16 cellular contexts compared by ENCODE assay signal in genomic region chr2:120209427-120210233, GRCh38. TPM values are rescaled to one million over a fixed set of nuclear protein-coding genes. Genes with fewer than 3 reads are reported as not detected.
DNase-seq lines count a peak whose midpoint lies in the region; ATAC-seq and TF ChIP-seq lines count a peak whose summit lies in the region.
"Had no signal": no experiment of that assay in that cellular context is flagged by ENCODE, and none has a peak within 500 bp of the region (broad histone marks: within the 10 kb centered on the region; RNA-seq: fewer than 3 reads in every experiment).

No MANE protein-coding gene starts in this region.

- CTCF ChIA-PET in activated CD4-positive, alpha-beta memory T cell treated with anti-CD3 and anti-CD28 coated beads, Interleukin-2, amount 10 ng/mL, durations not matched to agents 7 days and 5 days (lab: Charles Lee) = interaction anchor here (0.8 to 2.3 kb wide), 8 partner anchors 9 to 103 kb away, joined by 3 to 10 read pairs (median 4); no protein-coding TSS in a partner anchor

- H3K27me3 ChIP-seq in left ventricle myocardium inferior (ENCODE audit: low read depth) (no peaks in the 10 kb centered on the region), upper lobe of right lung (no peaks in the 10 kb centered on the region), neural progenitor cell (no peaks in the 10 kb centered on the region)

- H3F3A ChIP-seq in neural progenitor cell (ENCODE audit: low read depth) = peaks cover 3% of the 10 kb centered on the region

- H3K4me3 Mint-ChIP-seq in activated CD4-positive, alpha-beta memory T cell treated with anti-CD3 and anti-CD28 coated beads, Interleukin-2, amount 10 ng/mL, durations not matched to agents 7 days and 5 days = no peak overlapping the region
- H3K4me3 Mint-ChIP-seq in immature natural killer cell (peak overlapping the region in 3 of 5 donors; percentile 34 to 55 (median 53)), neural progenitor cell (no peak overlapping the region)

- no peaks in the 10 kb centered on the region for H3K36me3 ChIP-seq in left ventricle myocardium inferior
- no peaks in the 10 kb centered on the region for H3K36me3 ChIP-seq in upper lobe of right lung
- no peaks in the 10 kb centered on the region for H3K36me3 ChIP-seq in neural progenitor cell

- H3K4me2 ChIP-seq in neural progenitor cell = no peak overlapping the region

- no peak overlapping the region for H2AFZ ChIP-seq in neural progenitor cell (replicated peaks)

- no peak overlapping the region for H3K27ac ChIP-seq in left ventricle myocardium inferior (replicated peaks)
- no peak overlapping the region for H3K27ac ChIP-seq in upper lobe of right lung
- H3K27ac ChIP-seq in neural progenitor cell = no peak overlapping the region
- H3K27ac ChIP-seq: SK-N-MC had no signal

- H3K9me3 ChIP-seq in left ventricle myocardium inferior (replicated peaks) (no peaks in the 10 kb centered on the region), upper lobe of right lung (no peaks in the 10 kb centered on the region), neural progenitor cell (ENCODE audit: low read depth) (no peaks in the 10 kb centered on the region)

- POLR2A ChIA-PET in activated CD4-positive, alpha-beta memory T cell treated with anti-CD3 and anti-CD28 coated beads, Interleukin-2, amount 10 ng/mL, durations not matched to agents 7 days and 5 days (lab: Charles Lee) = interaction anchor here (1.0 to 3.3 kb wide), 5 partner anchors 13 to 33 kb away, joined by 4 to 17 read pairs (median 6); partner anchors contain the start of gene TMEM185B

- DNase-seq in Right ventricle myocardium superior = no peak
- DNase-seq in left ventricle myocardium inferior = no peak
- no peak for DNase-seq in activated CD4-positive, alpha-beta memory T cell treated with anti-CD3 and anti-CD28 coated beads, Interleukin-2, amount 10 ng/mL, durations not matched to agents 7 days and 5 days
- no peak for DNase-seq in immature natural killer cell
- no peak for DNase-seq in upper lobe of right lung
- no peak for DNase-seq in DMS79 (lab: John Stamatoyannopoulos, UW)
- DNase-seq in neural progenitor cell (ENCODE audit: low spot score) = no peak
- DNase-seq in SK-N-DZ (ENCODE audit: low spot score) = no peak
- DNase-seq: activated effector memory CD4-positive, alpha-beta T cell treated with Interleukin-2 at 50 U/mL for 16 hours; DMS53; glutamatergic neuron; NCI-H2081; NCI-H524 treated with DMSO at 0.1 percent for 48 hours; stimulated activated CD4-positive, alpha-beta T cell treated with anti-CD3 and anti-CD28 coated beads, Interleukin-4, amount 100 ng/mL, for 1 hour; stimulated activated CD8-positive, alpha-beta memory T cell treated with anti-CD3 and anti-CD28 coated beads, Interleukin-4, amount 100 ng/mL, for 48 hours had no signal

- no peaks in the 10 kb centered on the region for H3K9me3 Mint-ChIP-seq in activated CD4-positive, alpha-beta memory T cell treated with anti-CD3 and anti-CD28 coated beads, Interleukin-2, amount 10 ng/mL, durations not matched to agents 7 days and 5 days
- H3K9me3 Mint-ChIP-seq in immature natural killer cell (no peaks in the 10 kb centered on the region), neural progenitor cell (no peaks in the 10 kb centered on the region)

- peaks cover 17% of the 10 kb centered on the region for H3K4me1 Mint-ChIP-seq in activated CD4-positive, alpha-beta memory T cell treated with anti-CD3 and anti-CD28 coated beads, Interleukin-2, amount 10 ng/mL, durations not matched to agents 7 days and 5 days
- peaks cover 0 to 18% of the 10 kb centered on the region in 2 donors for H3K4me1 Mint-ChIP-seq in immature natural killer cell
- H3K4me1 Mint-ChIP-seq in neural progenitor cell = peaks cover 5% of the 10 kb centered on the region

- no peaks in the 10 kb centered on the region for H3K79me2 ChIP-seq in neural progenitor cell (ENCODE audit: low read depth)

- H3K27ac Mint-ChIP-seq in activated CD4-positive, alpha-beta memory T cell treated with anti-CD3 and anti-CD28 coated beads, Interleukin-2, amount 10 ng/mL, durations not matched to agents 7 days and 5 days = peak overlapping the region; percentile 85
- H3K27ac Mint-ChIP-seq in immature natural killer cell (peak overlapping the region in 4 of 6 donors; percentile 25 to 80 (median 56)), neural progenitor cell (no peak overlapping the region)

- no peak overlapping the region for H3K9ac ChIP-seq in neural progenitor cell

- H3K27me3 Mint-ChIP-seq in activated CD4-positive, alpha-beta memory T cell treated with anti-CD3 and anti-CD28 coated beads, Interleukin-2, amount 10 ng/mL, durations not matched to agents 7 days and 5 days = no peaks in the 10 kb centered on the region
- no peaks in the 10 kb centered on the region for H3K27me3 Mint-ChIP-seq in immature natural killer cell (ENCODE audit: low read depth in 3 of 3)
- no peaks in the 10 kb centered on the region for H3K27me3 Mint-ChIP-seq in neural progenitor cell (ENCODE audit: insufficient read depth, low read depth)

- H3K4me3 ChIP-seq in left ventricle myocardium inferior (no peak overlapping the region), upper lobe of right lung (no peak overlapping the region), neural progenitor cell (no peak overlapping the region)
- H3K4me3 ChIP-seq: SK-N-MC had no signal

- no peaks in the 10 kb centered on the region for H4K20me1 ChIP-seq in neural progenitor cell (ENCODE audit: low read depth)

- H3K4me1 ChIP-seq in left ventricle myocardium inferior (peaks cover 9% of the 10 kb centered on the region), upper lobe of right lung (peaks cover 8% of the 10 kb centered on the region), neural progenitor cell (peaks cover 3% of the 10 kb centered on the region)

- TF ChIP-seq CTCF in left ventricle myocardium inferior (IDR thresholded peaks at IDR 0.05; ENCODE audit: borderline replicate concordance) (no peak), upper lobe of right lung (IDR thresholded peaks at IDR 0.05) (no peak), neural progenitor cell (IDR thresholded peaks at IDR 0.05) (no peak)

- H3K36me3 Mint-ChIP-seq in activated CD4-positive, alpha-beta memory T cell treated with anti-CD3 and anti-CD28 coated beads, Interleukin-2, amount 10 ng/mL, durations not matched to agents 7 days and 5 days (ENCODE audit: low read depth) = no peaks in the 10 kb centered on the region
- H3K36me3 Mint-ChIP-seq in immature natural killer cell (no peaks in the 10 kb centered on the region), neural progenitor cell (no peaks in the 10 kb centered on the region)

- ATAC-seq in Right ventricle myocardium superior (ENCODE audit: poor library complexity) (peak; percentile 36), upper lobe of right lung (peak; percentile 10)

- intact Hi-C loops in Right ventricle myocardium superior (cut with DNase I) = no loop called here
- intact Hi-C loops in left ventricle myocardium inferior (cut with micrococcal nuclease) = no loop called here
- intact Hi-C loops in upper lobe of right lung (cut with DNase I) = no loop called here

RNA-seq across cellular contexts. Expression of gene TMEM185B, which starts 13.6 kb away (rescaled TPM):
- total RNA-seq in Right ventricle myocardium superior (21.1 TPM), left ventricle myocardium inferior (21.0 TPM), upper lobe of right lung (26.6 TPM), neural progenitor cell (ENCODE audit: low replicate concordance) (11.1 and 15.3 TPM in 2 replicates)
- 10 to 100 TPM; 19.2 to 21.8 TPM for total RNA-seq in activated CD4-positive, alpha-beta memory T cell treated with anti-CD3 and anti-CD28 coated beads, Interleukin-2, amount 10 ng/mL, durations not matched to agents 7 days and 5 days
- 10 to 100 TPM; 12.6 to 30.4 (median 20.5) TPM for polyA plus RNA-seq in immature natural killer cell
- polyA plus RNA-seq in SK-N-DZ (2014; cell fraction: cytosol; rRNA removed) = 3.0 and 5.5 TPM in 2 replicates
- polyA plus RNA-seq in SK-N-DZ (2014; cell fraction: nucleus; rRNA removed) = 1.7 and 3.6 TPM in 2 replicates

RNA-seq across cellular contexts. Expression of gene RALB, which starts 43.0 kb away (rescaled TPM):
- total RNA-seq in Right ventricle myocardium superior (48.8 TPM), left ventricle myocardium inferior (45.8 TPM), upper lobe of right lung (65.9 TPM), neural progenitor cell (ENCODE audit: low replicate concordance) (55.3 and 79.8 TPM in 2 replicates)
- 10 to 100 TPM; 59.2 to 59.3 TPM for total RNA-seq in activated CD4-positive, alpha-beta memory T cell treated with anti-CD3 and anti-CD28 coated beads, Interleukin-2, amount 10 ng/mL, durations not matched to agents 7 days and 5 days
- 10 to 100 TPM; 47.7 to 55.1 (median 54.2) TPM for polyA plus RNA-seq in immature natural killer cell
- polyA plus RNA-seq in SK-N-DZ (2014; cell fraction: cytosol; rRNA removed) = 11.0 and 14.1 TPM in 2 replicates
- polyA plus RNA-seq in SK-N-DZ (2014; cell fraction: nucleus; rRNA removed) = 4.6 and 6.6 TPM in 2 replicates

Comparison
In these comparisons a context has a peak if more than half of its experiments do, and no peak if none do; other contexts are left out.
1. H3K4me3 Mint-ChIP-seq: peak in immature natural killer cell (3 of 5); none in activated CD4-positive, alpha-beta memory T cell treated with anti-CD3 and anti-CD28 coated beads, Interleukin-2, amount 10 ng/mL, durations not matched to agents 7 days and 5 days (single experiment) and neural progenitor cell (single experiment).